8 cellular contexts compared by ENCODE assay signal in genomic region chr1:76075188-76075489, GRCh38. TPM values are rescaled to one million over a fixed set of nuclear protein-coding genes. Genes with fewer than 3 reads are reported as not detected.
DNase-seq lines count a peak whose midpoint lies in the region; ATAC-seq and TF ChIP-seq lines count a peak whose summit lies in the region.

No MANE protein-coding gene starts in this region.

- peak overlapping the region; percentile 98 for H2AFZ ChIP-seq in MM.1S (ENCODE audit: low read length)

- no peaks in the 10 kb centered on the region for H3K36me3 Mint-ChIP-seq in nephron progenitor cell (ENCODE audit: low read depth)

- H3K4me1 Mint-ChIP-seq in nephron progenitor cell: peaks cover 55% of the 10 kb centered on the region

- H3K9me3 ChIP-seq in AG04450 (ENCODE audit: control insufficient read depth, insufficient read depth, low read length) (no peaks in the 10 kb centered on the region), MM.1S (replicated peaks; ENCODE audit: insufficient read depth, low read length) (no peaks in the 10 kb centered on the region)
- no peaks in the 10 kb centered on the region for H3K9me3 ChIP-seq in effector memory CD4-positive, alpha-beta T cell (ENCODE audit: control insufficient read depth, low read length)

- no peak for DNase-seq in AG04450 (ENCODE audit: low read depth, low spot score)
- DNase-seq in MM.1S: no peak
- no peak for DNase-seq in effector memory CD4-positive, alpha-beta T cell
- no peak for DNase-seq in nephron progenitor cell
- no peak for DNase-seq in HK-2 (ENCODE audit: unreplicated experiment)
- no peak for DNase-seq in AML-193 (lab: John Stamatoyannopoulos, UW)
- DNase-seq in putamen (ENCODE audit: low spot score): no peak

- no peaks in the 10 kb centered on the region for H3F3A ChIP-seq in MM.1S (ENCODE audit: insufficient read depth, low read length)

- H3K79me2 ChIP-seq in MM.1S (ENCODE audit: low read length): no peaks in the 10 kb centered on the region

- no peak overlapping the region for H3K27ac Mint-ChIP-seq in nephron progenitor cell

- no peaks in the 10 kb centered on the region for H4K20me1 ChIP-seq in MM.1S (ENCODE audit: insufficient read depth, low read length)

- peak overlapping the region; percentile 98 for H3K4me2 ChIP-seq in MM.1S (ENCODE audit: low read depth, low read length)

- H3K9me3 Mint-ChIP-seq in nephron progenitor cell: no peaks in the 10 kb centered on the region

- H3K9me2 ChIP-seq in MM.1S (replicated peaks; ENCODE audit: insufficient read depth, low read length): no peaks in the 10 kb centered on the region

- H3K27ac ChIP-seq in AG04450 (ENCODE audit: low read depth, low read length): no peak overlapping the region
- H3K27ac ChIP-seq in MM.1S (ENCODE audit: low read length): no peak overlapping the region
- H3K27ac ChIP-seq in effector memory CD4-positive, alpha-beta T cell (ENCODE audit: insufficient read depth, low read length, poor library complexity, severe bottlenecking): no peak overlapping the region

- CTCF ChIA-PET in AG04450 (lab: Charles Lee): no interaction called here

- TF ChIP-seq CTCF in AG04450 (IDR thresholded peaks at IDR 0.05; ENCODE audit: low read depth, low read length) (no peak), MM.1S (IDR thresholded peaks at IDR 0.05; ENCODE audit: low read length) (no peak), nephron progenitor cell (IDR thresholded peaks at IDR 0.05) (no peak)

- H3K4me3 ChIP-seq in AG04450 (ENCODE audit: low read depth, low read length) (peak overlapping the region; percentile 83), MM.1S (ENCODE audit: low read length) (peak overlapping the region; percentile 88)
- H3K4me3 ChIP-seq in effector memory CD4-positive, alpha-beta T cell (ENCODE audit: insufficient read depth, low read depth, low read length, poor library complexity, severe bottlenecking): peak overlapping the region; percentile 59

- no peaks in the 10 kb centered on the region for H3K36me3 ChIP-seq in MM.1S (replicated peaks; ENCODE audit: insufficient read depth, low read length)
- no peaks in the 10 kb centered on the region for H3K36me3 ChIP-seq in effector memory CD4-positive, alpha-beta T cell (ENCODE audit: control insufficient read depth, insufficient read depth, low read length)

- H3K27me3 ChIP-seq in AG04450 (ENCODE audit: control insufficient read depth, insufficient read depth, low read length) (no peaks in the 10 kb centered on the region), MM.1S (replicated peaks; ENCODE audit: insufficient read depth, low read length) (no peaks in the 10 kb centered on the region)
- no peaks in the 10 kb centered on the region for H3K27me3 ChIP-seq in effector memory CD4-positive, alpha-beta T cell (replicated peaks; ENCODE audit: control insufficient read depth, insufficient read depth, low read length, poor library complexity, severe bottlenecking)

- peaks cover 3% of the 10 kb centered on the region; the same call in 1 of the 2 replicates for H3K4me1 ChIP-seq in MM.1S (ENCODE audit: low read length)
- peaks cover 5% of the 10 kb centered on the region for H3K4me1 ChIP-seq in effector memory CD4-positive, alpha-beta T cell (ENCODE audit: control insufficient read depth, insufficient read depth, low read length, poor library complexity, severe bottlenecking)

- no peak for ATAC-seq in GM18519 (IDR thresholded peaks at IDR 0.05; ENCODE audit: low FRiP score, unreplicated experiment)

- H3K27me3 Mint-ChIP-seq in nephron progenitor cell (ENCODE audit: low read depth, poor library complexity): no peaks in the 10 kb centered on the region

- POLR2A ChIA-PET in AG04450 (lab: Yijun Ruan, JAX): no interaction called here

- 0 out of 2 replicates have a peak overlapping the region, but pooled peaks have one; percentile 33 for H3K9ac ChIP-seq in MM.1S (ENCODE audit: low read length)

- peak overlapping the region; percentile 95 for H3K4me3 Mint-ChIP-seq in nephron progenitor cell

RNA-seq across cellular contexts. Expression of gene ST6GALNAC3, which starts 0.6 kb away (rescaled TPM):
- polyA plus RNA-seq in AG04450 (2011; rRNA removed): 1.9 and 2.1 TPM in 2 replicates
- polyA minus RNA-seq in AG04450 (2011; rRNA and poly(A)+ RNA removed): 1.4 and 6.4 TPM in 2 replicates
